ENCODE assay signal across 8 cellular contexts in genomic region chr1:100249537-100250257, GRCh38. TPM values are rescaled to one million over a fixed set of nuclear protein-coding genes. Genes with fewer than 3 reads are reported as not detected.
DNase-seq lines count a peak whose midpoint lies in the region; ATAC-seq and TF ChIP-seq lines count a peak whose summit lies in the region.

Gene DBT (minus strand): TSS chr1:100249834. CDS start chr1:100249820, 14 bp downstream.

- H3K4me3 ChIP-seq in right atrium auricular region (peak within 1 kb of the TSS; percentile 79 to 83), psoas muscle (peak within 1 kb of the TSS; percentile 85), uterus (peak within 1 kb of the TSS; percentile 73 to 90)

- peak; percentile 79 for TF ChIP-seq POLR2A in uterus (IDR thresholded peaks at IDR 0.05)

- H3K4me1 ChIP-seq in right atrium auricular region (peaks cover 0 to 15% of the 10 kb centered on the region in 2 donors), psoas muscle (peaks cover 14% of the 10 kb centered on the region), uterus (peaks cover 0 to 9% of the 10 kb centered on the region in 2 donors)

- intact Hi-C loops in psoas muscle (cut with DNase I) (loop anchor here in 1 of 2 donors (5.0 kb wide), 1 partner anchor 117 kb away; the partner anchor contains the start of genes SASS6 and TRMT13), uterus (cut with DNase I; ENCODE audit: low total_unique reads) (no loop called here)

- H3K27me3 ChIP-seq in right atrium auricular region (no peaks in the 10 kb centered on the region), psoas muscle (ENCODE audit: insufficient read depth in 3 of 3, low read length in 2 of 3) (no peaks in the 10 kb centered on the region), uterus (no peaks in the 10 kb centered on the region)

- 0 to 1% (median 0%) methylated on average over 30 to 31 of the region's 31 CpGs for WGBS in psoas muscle, 3 donors

- peaks cover 3% of the 10 kb centered on the region for H3K36me3 Mint-ChIP-seq in T-helper 17 cell (ENCODE audit: low read depth)

- H3K27ac Mint-ChIP-seq in T-helper 17 cell: no peak within 1 kb of the TSS

- H3K4me1 Mint-ChIP-seq in T-helper 17 cell: peaks cover 15% of the 10 kb centered on the region

- TF ChIP-seq CTCF in right atrium auricular region (IDR thresholded peaks at IDR 0.05) (no peak), psoas muscle (IDR thresholded peaks at IDR 0.05) (no peak), uterus (IDR thresholded peaks at IDR 0.05) (peak in 1 of 4 experiments; percentile 6)

- peak; percentile 100 for ATAC-seq in GM18498 (IDR thresholded peaks at IDR 0.05; ENCODE audit: unreplicated experiment)
- ATAC-seq in HG02885 (IDR thresholded peaks at IDR 0.05; ENCODE audit: poor library complexity, unreplicated experiment): peak; percentile 100
- peak; percentile 100 for ATAC-seq in T-helper 17 cell
- peak; percentile 100 for ATAC-seq in psoas muscle

- H3K36me3 ChIP-seq in right atrium auricular region (no peaks in the 10 kb centered on the region), psoas muscle (ENCODE audit: insufficient read depth in 1 of 2, low read depth in 1 of 2) (peaks cover 0 to 14% of the 10 kb centered on the region in 2 donors), uterus (no peaks in the 10 kb centered on the region)

- peak; percentile 95 for DNase-seq in NCI-H1694 treated with DMSO at 0.1 percent for 48 hours (lab: John Stamatoyannopoulos, UW)
- DNase-seq in T-helper 17 cell: peak; percentile 77 to 86 (median 83)
- DNase-seq in amygdala (lab: John Stamatoyannopoulos, UW): peak; percentile 36 to 99 (median 94)
- peak; percentile 98 for DNase-seq in right atrium auricular region (ENCODE audit: low spot score)
- peak; percentile 94 to 97 for DNase-seq in psoas muscle
- DNase-seq in uterus: peak; percentile 93 to 96

- H3K9me3 ChIP-seq in T-helper 17 cell (ENCODE audit: control insufficient read depth, low read length, poor library complexity, severe bottlenecking) (no peaks in the 10 kb centered on the region), right atrium auricular region (no peaks in the 10 kb centered on the region), psoas muscle (no peaks in the 10 kb centered on the region), uterus (no peaks in the 10 kb centered on the region)

- no peaks in the 10 kb centered on the region for H3K27me3 Mint-ChIP-seq in T-helper 17 cell

- peak within 1 kb of the TSS; percentile 85 to 88 for H3K27ac ChIP-seq in right atrium auricular region
- H3K27ac ChIP-seq in psoas muscle: peak within 1 kb of the TSS; percentile 93
- peak within 1 kb of the TSS; percentile 88 for H3K27ac ChIP-seq in uterus

- H3K4me3 Mint-ChIP-seq in T-helper 17 cell: no peak within 1 kb of the TSS

RNA-seq across cellular contexts. Expression of gene DBT, which starts in this region (rescaled TPM):
- total RNA-seq in T-helper 17 cell (1 to 10 TPM; 7.8 to 9.5 TPM), right atrium auricular region (10 to 100 TPM in 1 of 2 donors, 1 to 10 TPM in 1; 6.2 to 14.0 TPM), psoas muscle (10 to 100 TPM; 16.1 to 28.2 (median 19.0) TPM), uterus (10 to 100 TPM in 2 of 4 donors, 1 to 10 TPM in 2; 6.4 to 15.2 (median 10.5) TPM)
- polyA plus RNA-seq in psoas muscle: 1 to 10 TPM; 3.6 to 9.9 (median 3.9) TPM

Comparison
In these comparisons a context has a peak if more than half of its experiments do, and no peak if none do; other contexts are left out.
1. Peak in every context shown above with its lines: DNase-seq, ATAC-seq, H3K4me3 ChIP-seq and H3K27ac ChIP-seq.